In the genomic region with DNA sequence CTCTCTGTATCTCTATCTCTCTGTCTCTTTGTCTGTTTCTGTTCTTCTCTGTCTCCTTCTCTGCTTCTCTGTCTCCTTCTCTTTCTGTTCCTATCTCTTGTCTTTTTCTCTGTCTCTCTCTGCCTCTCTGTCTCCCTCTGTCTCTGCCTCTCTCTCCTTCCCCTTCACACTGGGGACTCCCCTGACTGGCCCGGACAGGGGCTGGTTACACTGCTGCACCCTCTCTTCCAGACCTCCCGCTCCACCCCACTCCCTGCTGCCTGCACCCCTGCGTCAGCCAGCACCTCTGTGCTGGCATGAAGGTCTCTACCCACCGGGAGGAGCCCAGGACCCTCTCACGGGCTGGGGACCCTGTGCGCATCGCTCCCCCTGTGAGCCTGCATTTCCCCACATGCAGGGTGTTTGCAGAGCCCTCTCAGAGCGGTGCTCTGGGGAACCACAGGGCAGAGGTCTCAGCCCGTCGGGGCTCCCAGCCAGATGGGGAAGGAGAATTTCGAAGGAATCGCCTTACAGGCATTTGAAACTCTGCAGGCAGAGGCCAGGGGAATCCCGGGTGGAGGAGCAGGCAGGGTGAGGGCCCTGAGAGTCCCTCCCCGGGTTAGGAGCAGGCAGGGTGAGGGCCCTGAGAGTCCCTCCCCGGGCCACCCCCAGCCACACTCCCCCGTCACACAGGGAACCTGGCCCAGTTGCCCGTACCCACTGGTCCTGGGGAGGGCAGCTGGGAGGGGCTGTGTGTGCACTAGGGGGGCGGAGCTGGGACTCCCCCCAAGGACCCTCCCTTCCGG, we compare ENCODE assay signal across 9 cellular contexts. TPM values are rescaled to one million over a fixed set of nuclear protein-coding genes. Genes with fewer than 3 reads are reported as not detected.
DNase-seq lines count a peak whose midpoint lies in the region; ATAC-seq lines count a peak whose summit lies in the region.
"Had no signal": no experiment of that assay in that cellular context is flagged by ENCODE, and none has a peak within 500 bp of the region (broad histone marks: within the 10 kb centered on the region; RNA-seq: fewer than 3 reads in every experiment).

No MANE protein-coding gene starts in this region.

- peaks cover 33% of the 10 kb centered on the region for H3K27me3 Mint-ChIP-seq in activated naive CD4-positive, alpha-beta T cell treated with anti-CD3 and anti-CD28 coated beads for 36 hours (ENCODE audit: low read depth)
- peaks cover 44% of the 10 kb centered on the region for H3K27me3 Mint-ChIP-seq in central memory CD8-positive, alpha-beta T cell

- H3K36me3 Mint-ChIP-seq in activated naive CD4-positive, alpha-beta T cell treated with anti-CD3 and anti-CD28 coated beads for 36 hours (ENCODE audit: low read depth) = no peaks in the 10 kb centered on the region
- peaks cover 5% of the 10 kb centered on the region for H3K36me3 Mint-ChIP-seq in central memory CD8-positive, alpha-beta T cell (ENCODE audit: insufficient read depth)
- H3K36me3 Mint-ChIP-seq: activated CD8-positive, alpha-beta memory T cell treated with anti-CD3 and anti-CD28 coated beads, Interleukin-2, amount 10 ng/mL, durations not matched to agents 7 days and 5 days had no signal

- ATAC-seq in central memory CD8-positive, alpha-beta T cell (replicated peaks; ENCODE audit: extremely low read depth, poor library complexity, severe bottlenecking) = peak; percentile 49
- ATAC-seq in stimulated activated naive CD8-positive, alpha-beta T cell treated with anti-CD3 and anti-CD28 coated beads, Interleukin-15, Interleukin-2, amounts not matched to agents 100 U/mL and 50 U/mL, for 24 hours = peak; percentile 57
- ATAC-seq in GM18498 (IDR thresholded peaks at IDR 0.05; ENCODE audit: unreplicated experiment) (no peak), HG02840 (IDR thresholded peaks at IDR 0.05; ENCODE audit: low FRiP score, unreplicated experiment) (no peak), HG02938 (IDR thresholded peaks at IDR 0.05; ENCODE audit: unreplicated experiment) (no peak)
- ATAC-seq: activated CD8-positive, alpha-beta memory T cell treated with anti-CD3 and anti-CD28 coated beads, Interleukin-2, amount 10 ng/mL, durations not matched to agents 7 days and 5 days had no signal

- CTCF ChIA-PET in activated naive CD4-positive, alpha-beta T cell treated with anti-CD3 and anti-CD28 coated beads for 36 hours (lab: Charles Lee) = interaction anchor here (1.0 to 1.3 kb wide), 2 partner anchors 44 to 99 kb away, joined by 3 read pairs; no protein-coding TSS in a partner anchor

- H3K27ac Mint-ChIP-seq in activated naive CD4-positive, alpha-beta T cell treated with anti-CD3 and anti-CD28 coated beads for 36 hours = no peak overlapping the region
- H3K27ac Mint-ChIP-seq in central memory CD8-positive, alpha-beta T cell (ENCODE audit: low read depth) = no peak overlapping the region

- H3K4me1 ChIP-seq in HUES48 (ENCODE audit: control insufficient read depth, insufficient read depth, low read length) = no peaks in the 10 kb centered on the region

- peaks cover 63% of the 10 kb centered on the region for H3K27me3 ChIP-seq in HUES48 (ENCODE audit: control insufficient read depth, insufficient read depth, low read length)

- no peaks in the 10 kb centered on the region for H3K36me3 ChIP-seq in HUES48 (ENCODE audit: control insufficient read depth, insufficient read depth, low read length)

- H3K9ac ChIP-seq in HUES48 (ENCODE audit: low read depth, low read length) = no peak overlapping the region

- H3K27ac ChIP-seq in HUES48 (ENCODE audit: low read depth, low read length) = no peak overlapping the region

- no peak overlapping the region for H3K4me3 Mint-ChIP-seq in activated naive CD4-positive, alpha-beta T cell treated with anti-CD3 and anti-CD28 coated beads for 36 hours
- H3K4me3 Mint-ChIP-seq in central memory CD8-positive, alpha-beta T cell = peak overlapping the region; percentile 16
- H3K4me3 Mint-ChIP-seq: activated CD8-positive, alpha-beta memory T cell treated with anti-CD3 and anti-CD28 coated beads, Interleukin-2, amount 10 ng/mL, durations not matched to agents 7 days and 5 days had no signal

- intact Hi-C loops in activated naive CD4-positive, alpha-beta T cell treated with anti-CD3 and anti-CD28 coated beads for 36 hours (cut with micrococcal nuclease) = no loop called here

- H3K4me3 ChIP-seq in HUES48 (ENCODE audit: low read depth, low read length) = peak overlapping the region; percentile 49

- peak; percentile 37 for DNase-seq in activated naive CD4-positive, alpha-beta T cell treated with anti-CD3 and anti-CD28 coated beads for 36 hours
- DNase-seq in activated naive CD4-positive, alpha-beta T cell treated with anti-CD3 and anti-CD28 coated beads, Interleukin-2, amount 50 U/mL, for 16 hours = no peak
- DNase-seq in central memory CD8-positive, alpha-beta T cell (ENCODE audit: low spot score in 2 of 2) = no peak
- peak; percentile 46 for DNase-seq in stimulated activated naive CD8-positive, alpha-beta T cell treated with anti-CD3 and anti-CD28 coated beads, Interleukin-15, Interleukin-2, amounts not matched to agents 100 U/mL and 50 U/mL, for 24 hours
- DNase-seq: activated CD8-positive, alpha-beta memory T cell treated with anti-CD3 and anti-CD28 coated beads, Interleukin-2, amount 10 ng/mL, durations not matched to agents 7 days and 5 days had no signal

- H3K9me3 Mint-ChIP-seq in activated naive CD4-positive, alpha-beta T cell treated with anti-CD3 and anti-CD28 coated beads for 36 hours = no peaks in the 10 kb centered on the region
- H3K9me3 Mint-ChIP-seq in central memory CD8-positive, alpha-beta T cell = no peaks in the 10 kb centered on the region

- H3K4me1 Mint-ChIP-seq in activated naive CD4-positive, alpha-beta T cell treated with anti-CD3 and anti-CD28 coated beads for 36 hours (ENCODE audit: low read depth) = peaks cover 18% of the 10 kb centered on the region
- H3K4me1 Mint-ChIP-seq in central memory CD8-positive, alpha-beta T cell = peaks cover 16% of the 10 kb centered on the region

- H3K9me3 ChIP-seq in HUES48 (ENCODE audit: control insufficient read depth, insufficient read depth, low read length) = no peaks in the 10 kb centered on the region

RNA-seq across cellular contexts. Expression of gene TCF3, which starts 16.1 kb away (rescaled TPM):
- 10 to 100 TPM; 84.8 to 86.7 TPM for total RNA-seq in activated naive CD4-positive, alpha-beta T cell treated with anti-CD3 and anti-CD28 coated beads for 36 hours

Comparison
In these comparisons a context has a peak if more than half of its experiments do, and no peak if none do; other contexts are left out.
1. DNase-seq: peak in activated naive CD4-positive, alpha-beta T cell treated with anti-CD3 and anti-CD28 coated beads for 36 hours (single experiment) and stimulated activated naive CD8-positive, alpha-beta T cell treated with anti-CD3 and anti-CD28 coated beads, Interleukin-15, Interleukin-2, amounts not matched to agents 100 U/mL and 50 U/mL, for 24 hours (single experiment); none in activated naive CD4-positive, alpha-beta T cell treated with anti-CD3 and anti-CD28 coated beads, Interleukin-2, amount 50 U/mL, for 16 hours (single experiment) and central memory CD8-positive, alpha-beta T cell (0 of 2).
2. ATAC-seq: peak in central memory CD8-positive, alpha-beta T cell (single experiment) and stimulated activated naive CD8-positive, alpha-beta T cell treated with anti-CD3 and anti-CD28 coated beads, Interleukin-15, Interleukin-2, amounts not matched to agents 100 U/mL and 50 U/mL, for 24 hours (single experiment); none in GM18498 (single experiment), HG02840 (single experiment) and HG02938 (single experiment).